ENCODE assay signal across 1 cellular context in the genomic region with DNA sequence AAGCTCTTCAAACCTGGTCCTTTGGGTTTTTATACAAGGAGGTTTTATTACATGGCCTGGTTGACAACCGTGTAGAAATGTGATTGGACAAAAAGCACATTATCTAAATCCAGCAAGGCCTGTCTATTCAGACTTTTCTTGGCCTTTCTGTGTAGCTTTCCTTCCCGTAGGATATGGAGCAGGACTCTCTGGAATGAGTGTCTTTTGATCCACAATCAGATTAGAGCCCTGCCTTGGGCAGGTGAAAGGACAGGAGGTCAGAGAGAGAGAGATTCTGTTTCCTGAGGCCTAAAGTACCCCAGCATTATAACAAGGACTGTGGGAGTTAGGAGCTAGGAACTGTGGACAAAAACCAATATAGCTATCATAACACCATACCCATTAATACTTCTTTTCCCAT.
TF ChIP-seq lines count a peak whose summit lies in the region.

No MANE protein-coding gene starts in this region.

TF ChIP-seq in GM12878, 131 proteins besides CTCF, POLR2A, EP300 and RAD21 (continued from another document):
- TF ChIP-seq ZNF687 (IDR thresholded peaks at IDR 0.05) (0 out of 2 replicates have a peak, but pooled peaks have one; percentile 17), KLF5 (IDR thresholded peaks at IDR 0.05; ENCODE audit: partially characterized antibody) (no peak), ETV6 (conservative IDR thresholded peaks at IDR 0.05 in 1 of 2, IDR thresholded peaks at IDR 0.05 in 1 of 2; ENCODE audit: borderline replicate concordance in 1 of 2, low read depth in 1 of 2) (no peak), DPF2 (IDR thresholded peaks at IDR 0.05) (no peak), MLLT1 (IDR thresholded peaks at IDR 0.05) (0 out of 2 replicates have a peak, but pooled peaks have one; percentile 0), JUND (IDR thresholded peaks at IDR 0.05; ENCODE audit: low read depth, low read length) (no peak), EZH2 (IDR thresholded peaks at IDR 0.05; ENCODE audit: borderline replicate concordance, control insufficient read depth, low read depth, low read length) (no peak), SMAD1 (IDR thresholded peaks at IDR 0.05; ENCODE audit: low read depth, partially characterized antibody) (peak; percentile 42), IRF3 (IDR thresholded peaks at IDR 0.05) (no peak), HDAC2 (IDR thresholded peaks at IDR 0.05) (no peak), CHD4 (IDR thresholded peaks at IDR 0.05) (no peak), RELA (IDR thresholded peaks at IDR 0.05; ENCODE audit: borderline replicate concordance, partially characterized antibody) (no peak)
- TF ChIP-seq, protein P1, sequence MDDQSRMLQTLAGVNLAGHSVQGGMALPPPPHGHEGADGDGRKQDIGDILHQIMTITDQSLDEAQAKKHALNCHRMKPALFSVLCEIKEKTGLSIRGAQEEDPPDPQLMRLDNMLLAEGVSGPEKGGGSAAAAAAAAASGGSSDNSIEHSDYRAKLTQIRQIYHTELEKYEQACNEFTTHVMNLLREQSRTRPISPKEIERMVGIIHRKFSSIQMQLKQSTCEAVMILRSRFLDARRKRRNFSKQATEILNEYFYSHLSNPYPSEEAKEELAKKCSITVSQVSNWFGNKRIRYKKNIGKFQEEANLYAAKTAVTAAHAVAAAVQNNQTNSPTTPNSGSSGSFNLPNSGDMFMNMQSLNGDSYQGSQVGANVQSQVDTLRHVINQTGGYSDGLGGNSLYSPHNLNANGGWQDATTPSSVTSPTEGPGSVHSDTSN (IDR thresholded peaks at IDR 0.05; ENCODE audit: insufficient replicate concordance, low read depth, low read length) = no peak
